In the genomic region with DNA sequence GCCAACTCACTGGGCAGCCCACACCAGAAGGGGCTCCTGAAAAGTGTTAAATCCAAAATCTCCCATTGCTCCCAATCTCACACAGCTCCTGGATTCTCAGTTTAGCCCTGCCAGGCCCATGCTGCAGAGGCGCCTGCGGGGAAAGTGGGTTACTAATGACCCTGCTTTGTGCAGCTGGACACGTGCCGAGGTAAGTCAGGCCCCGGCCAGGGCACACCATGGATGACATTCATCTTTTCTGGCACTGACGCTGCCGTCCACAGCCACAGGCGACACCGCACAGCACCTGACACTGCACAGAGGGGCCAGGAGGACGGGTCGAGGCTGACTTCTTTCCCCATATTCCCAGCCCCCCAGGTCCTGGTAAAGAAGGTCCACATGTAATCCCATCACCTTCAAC, we compare ENCODE assay signal across 20 cellular contexts.
DNase-seq lines count a peak whose midpoint lies in the region; ATAC-seq, FAIRE-seq and TF ChIP-seq lines count a peak whose summit lies in the region.
"Had no signal": no experiment of that assay in that cellular context is flagged by ENCODE, and none has a peak within 500 bp of the region (broad histone marks: within the 10 kb centered on the region; RNA-seq: fewer than 3 reads in every experiment).

No MANE protein-coding gene starts in this region.

- no peak overlapping the region for H3K4me2 ChIP-seq in neuronal stem cell (ENCODE audit: insufficient read depth, low read length, poor library complexity, severe bottlenecking)

- FAIRE-seq in kidney (lab: Jason Lieb, UNC), result no peak
- FAIRE-seq: A204.1, D721Med, H54 had no signal

- no peaks in the 10 kb centered on the region for H3K4me1 ChIP-seq in right cardiac atrium (ENCODE audit: control insufficient read depth, insufficient read depth, low read length)
- no peaks in the 10 kb centered on the region for H3K4me1 ChIP-seq in kidney (ENCODE audit: control insufficient read depth in 1 of 2, insufficient read depth in 1 of 2, low read depth in 1 of 2, low read length in 2 of 2)
- H3K4me1 ChIP-seq in neuronal stem cell (ENCODE audit: control insufficient read depth in 2 of 2, insufficient read depth in 1 of 2, low read depth in 1 of 2, low read length in 2 of 2), result peaks cover 0 to 6% of the 10 kb centered on the region in 2 donors

- H3K18ac ChIP-seq in neuronal stem cell (ENCODE audit: low read length), result no peak overlapping the region

- WGBS in right cardiac atrium, result 80% methylated on average over 11 of the region's 11 CpGs
- no CpG with 5 or more reads among the region's 11 CpGs for WGBS in neuronal stem cell (ENCODE audit: extremely low coverage in 2 of 2, insufficient read length in 2 of 2, insufficient replicate concordance in 1 of 2), 2 donors

- ATAC-seq in Right ventricle myocardium inferior (peak; percentile 58), right cardiac atrium (no peak), HG03520 (IDR thresholded peaks at IDR 0.05; ENCODE audit: unreplicated experiment) (no peak)
- ATAC-seq: CD8-positive, alpha-beta T cell; HCT116 had no signal

- no peak overlapping the region for H2BK120ac ChIP-seq in neuronal stem cell (ENCODE audit: low read depth, low read length)

- no peak overlapping the region for H2AK5ac ChIP-seq in neuronal stem cell (ENCODE audit: low read depth, low read length)

- H3K14ac ChIP-seq in neuronal stem cell (ENCODE audit: low read length), result no peak overlapping the region

- H2BK5ac ChIP-seq in neuronal stem cell (ENCODE audit: low read length), result no peak overlapping the region

- no peak overlapping the region for H4K8ac ChIP-seq in neuronal stem cell (ENCODE audit: low read depth, low read length)

- DNase-seq in Right ventricle myocardium inferior (ENCODE audit: missing footprints) (no peak), right cardiac atrium (no peak), GM10266 (ENCODE audit: extremely low spot score) (peak; percentile 26), kidney (peak; percentile 54), neuronal stem cell (ENCODE audit: low spot score) (no peak), AG08395 (ENCODE audit: low spot score) (no peak), NCI-H1048 (lab: John Stamatoyannopoulos, UW) (no peak)
- DNase-seq: CD8-positive, alpha-beta T cell; COR-L47; DMS153; DMS79 treated with DMSO at 0.1 percent for 48 hours; EL; GDM1; GM23248; IMR-90 had no signal

- H3K27ac ChIP-seq in right cardiac atrium (ENCODE audit: low read length), result no peak overlapping the region
- no peak overlapping the region for H3K27ac ChIP-seq in kidney (ENCODE audit: low read depth in 2 of 2, low read length in 2 of 2)
- H3K27ac ChIP-seq in neuronal stem cell (replicated peaks; ENCODE audit: low read length), result no peak overlapping the region
- H3K27ac ChIP-seq: GM23248 had no signal

- peak overlapping the region; percentile 38 for H4K91ac ChIP-seq in neuronal stem cell (ENCODE audit: low read depth, low read length, poor library complexity)

- H3K9ac ChIP-seq in kidney (ENCODE audit: low read length in 2 of 2) (no peak overlapping the region), neuronal stem cell (ENCODE audit: low read depth, low read length, poor library complexity) (no peak overlapping the region)
- H3K9ac ChIP-seq: GM23248 had no signal

- H3K4me3 ChIP-seq in right cardiac atrium (ENCODE audit: low read length) (no peak overlapping the region), kidney (ENCODE audit: low read length in 2 of 2) (no peak overlapping the region), neuronal stem cell (ENCODE audit: low read length in 2 of 2) (no peak overlapping the region)
- H3K4me3 ChIP-seq: GM23248 had no signal

- peaks cover 0 to 3% of the 10 kb centered on the region in 2 donors for H3K36me3 ChIP-seq in kidney (ENCODE audit: control insufficient read depth in 1 of 2, insufficient read depth in 2 of 2, low read length in 2 of 2)
- H3K36me3 ChIP-seq in neuronal stem cell (replicated peaks in 1 of 2; ENCODE audit: control insufficient read depth in 2 of 2, insufficient read depth in 2 of 2, low read length in 2 of 2), result peaks cover 4 to 14% of the 10 kb centered on the region in 2 donors

- intact Hi-C loops in Right ventricle myocardium inferior (cut with DNase I) (no loop called here), right cardiac atrium (cut with DNase I) (no loop called here), kidney (cut with DNase I) (no loop called here)

- H2BK15ac ChIP-seq in neuronal stem cell (ENCODE audit: low read length), result no peak overlapping the region

- H2AFZ ChIP-seq in neuronal stem cell (ENCODE audit: low read length), result no peak overlapping the region
- H2AFZ ChIP-seq: GM23248 had no signal

- TF ChIP-seq CTCF in GM10266 (IDR thresholded peaks at IDR 0.05; ENCODE audit: control insufficient read depth, insufficient read depth, low read depth, missing control alignments) (no peak), kidney (IDR thresholded peaks at IDR 0.05; ENCODE audit: borderline replicate concordance, extremely low read depth, insufficient read depth) (no peak)

- no peak overlapping the region for H2BK12ac ChIP-seq in neuronal stem cell (ENCODE audit: low read length)

- peaks cover 6% of the 10 kb centered on the region for H3K79me1 ChIP-seq in neuronal stem cell (ENCODE audit: low read depth, low read length)

- H3K9me3 ChIP-seq in right cardiac atrium (ENCODE audit: control insufficient read depth, low read length), result no peaks in the 10 kb centered on the region
- H3K9me3 ChIP-seq in kidney (ENCODE audit: control insufficient read depth in 1 of 2, low read length in 2 of 2), result no peaks in the 10 kb centered on the region
- H3K9me3 ChIP-seq in neuronal stem cell (replicated peaks in 1 of 2; ENCODE audit: control insufficient read depth in 2 of 2, insufficient read depth in 1 of 2, low read depth in 1 of 2, low read length in 2 of 2), result no peaks in the 10 kb centered on the region

- H3K27me3 ChIP-seq in right cardiac atrium (ENCODE audit: control insufficient read depth, insufficient read depth) (no peaks in the 10 kb centered on the region), neuronal stem cell (ENCODE audit: control insufficient read depth in 3 of 3, insufficient read depth in 3 of 3, low read depth in 1 of 3, low read length in 3 of 3) (no peaks in the 10 kb centered on the region)

- no peak overlapping the region for H3K4ac ChIP-seq in neuronal stem cell (ENCODE audit: low read length)

- H3K23ac ChIP-seq in neuronal stem cell (ENCODE audit: low read depth, low read length, poor library complexity), result no peak overlapping the region

Comparison
In these comparisons a context has a peak if more than half of its experiments do, and no peak if none do; other contexts are left out.
1. DNase-seq: peak in GM10266 (single experiment) and kidney (single experiment); none in Right ventricle myocardium inferior (single experiment), right cardiac atrium (0 of 3), neuronal stem cell (single experiment), AG08395 (single experiment) and NCI-H1048 (single experiment).